In the genomic region with DNA sequence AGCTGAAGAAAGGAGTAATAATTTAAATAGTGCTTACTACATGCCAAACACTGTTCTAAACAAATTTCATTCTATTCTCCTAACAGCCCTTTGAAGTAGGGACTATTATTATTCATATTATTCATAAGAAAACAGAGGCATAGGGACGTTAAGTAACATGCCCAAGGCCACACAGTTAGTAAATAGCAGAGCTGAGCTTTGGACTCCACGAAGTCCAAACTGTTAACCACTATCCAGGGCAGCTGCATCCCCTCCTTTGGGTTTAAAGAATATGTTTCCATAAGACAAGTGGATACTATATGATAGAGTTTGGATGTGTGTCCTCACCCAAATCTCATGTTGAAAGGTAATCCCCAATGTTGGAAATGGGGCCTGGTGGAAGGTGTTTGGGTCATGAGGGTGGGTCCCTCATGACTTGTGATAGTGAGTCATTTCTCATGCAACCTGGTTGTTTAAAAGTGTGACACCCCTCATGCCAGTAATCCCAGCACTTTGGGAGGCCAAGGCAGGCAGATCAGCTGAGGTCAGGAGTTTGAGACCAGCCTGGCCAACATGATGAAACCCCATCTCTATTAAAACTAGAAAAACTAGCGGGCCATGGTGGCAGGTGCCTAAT, we compare ENCODE assay signal across 26 cellular contexts.
"Had no signal": no experiment of that assay in that cellular context is flagged by ENCODE, and none has a peak within 500 bp of the region (broad histone marks: within the 10 kb centered on the region; RNA-seq: fewer than 3 reads in every experiment).

No MANE protein-coding gene starts in this region.

- H3K36me3 ChIP-seq: heart right ventricle, lower lobe of right lung, ovary, right atrium auricular region, right lobe of liver, stomach, thoracic aorta, tibial artery, upper lobe of right lung had no signal

- H3K4me1 Mint-ChIP-seq: naive thymus-derived CD4-positive, alpha-beta T cell; stimulated activated memory B cell treated with anti-CD40 and anti-IgM and Interleukin-4, amounts not matched to agents 10 μg/mL and 1 μg/mL and 100 μg/mL, for 72 hours had no signal

- H3K9me3 ChIP-seq: lower lobe of right lung, ovary, right atrium auricular region, right lobe of liver, stomach, thoracic aorta, tibial artery, upper lobe of right lung had no signal

- H3K4me3 Mint-ChIP-seq: mesothelial cell of epicardium; naive thymus-derived CD4-positive, alpha-beta T cell; natural killer cell treated with Interleukin-12 subunit alpha and Interleukin-12 subunit beta and Interleukin-15 and Interleukin-18, amount 100 ng/mL, for 72 hours; stimulated activated memory B cell treated with anti-CD40 and anti-IgM and Interleukin-4, amounts not matched to agents 10 μg/mL and 1 μg/mL and 100 μg/mL, for 72 hours had no signal

- H3K4me1 ChIP-seq: heart right ventricle, lower lobe of right lung, right atrium auricular region, right lobe of liver, stomach, tibial artery, upper lobe of right lung had no signal

- H3K27me3 ChIP-seq: hepatocyte, ovary, right atrium auricular region, right lobe of liver, stomach, tibial artery, upper lobe of right lung had no signal

- H3K27ac ChIP-seq: heart right ventricle, hepatocyte, lower lobe of right lung, ovary, right atrium auricular region, right lobe of liver, stomach, thoracic aorta, tibial artery, upper lobe of right lung had no signal

- H3K36me3 Mint-ChIP-seq: mesothelial cell of epicardium; naive thymus-derived CD4-positive, alpha-beta T cell; natural killer cell treated with Interleukin-12 subunit alpha and Interleukin-12 subunit beta and Interleukin-15 and Interleukin-18, amount 100 ng/mL, for 72 hours; stimulated activated memory B cell treated with anti-CD40 and anti-IgM and Interleukin-4, amounts not matched to agents 10 μg/mL and 1 μg/mL and 100 μg/mL, for 72 hours had no signal

- DNase-seq: heart right ventricle; islet precursor cell; left ventricle myocardium superior; lower lobe of right lung; mammary epithelial cell; mesenchymal stem cell; naive thymus-derived CD4-positive, alpha-beta T cell; ovary; right lobe of liver; stimulated activated CD4-positive, alpha-beta T cell treated with anti-CD3 and anti-CD28 coated beads, Interleukin-1b, Interleukin-23, amount 100 ng/mL, for 48 hours; stimulated activated CD4-positive, alpha-beta T cell treated with anti-CD3 and anti-CD28 coated beads, Interleukin-2, amount 100 ng/mL, for 48 hours; stimulated activated CD4-positive, alpha-beta T cell treated with anti-CD3 and anti-CD28 coated beads, Interleukin-4, amount 100 ng/mL, for 4 hours; stimulated activated CD8-positive, alpha-beta memory T cell treated with anti-CD3 and anti-CD28 coated beads, Interleukin-4, amount 100 ng/mL, for 48 hours; stimulated activated naive CD4-positive, alpha-beta T cell treated with Interleukin-2 at 50 U/mL for 16 hours; stomach; tibial artery; trophoblast cell; upper lobe of right lung had no signal

- H3K27ac Mint-ChIP-seq: mesothelial cell of epicardium; naive thymus-derived CD4-positive, alpha-beta T cell; natural killer cell treated with Interleukin-12 subunit alpha and Interleukin-12 subunit beta and Interleukin-15 and Interleukin-18, amount 100 ng/mL, for 72 hours; progenitor cell of endocrine pancreas; stimulated activated memory B cell treated with anti-CD40 and anti-IgM and Interleukin-4, amounts not matched to agents 10 μg/mL and 1 μg/mL and 100 μg/mL, for 72 hours had no signal

- H3K4me2 ChIP-seq: hepatocyte, smooth muscle cell had no signal

- H3K4me3 ChIP-seq: heart right ventricle, hepatocyte, lower lobe of right lung, ovary, right atrium auricular region, right lobe of liver, smooth muscle cell, stomach, thoracic aorta, tibial artery, upper lobe of right lung had no signal

- H3K79me2 ChIP-seq: hepatocyte had no signal

- ATAC-seq: heart right ventricle; left ventricle myocardium superior; lower lobe of right lung; naive thymus-derived CD4-positive, alpha-beta T cell; natural killer cell treated with Interleukin-12 subunit alpha and Interleukin-12 subunit beta and Interleukin-15 and Interleukin-18, amount 100 ng/mL, for 72 hours; stimulated activated memory B cell treated with anti-CD40 and anti-IgM and Interleukin-4, amounts not matched to agents 10 μg/mL and 1 μg/mL and 100 μg/mL, for 72 hours; upper lobe of right lung had no signal

- H3K27me3 Mint-ChIP-seq: natural killer cell treated with Interleukin-12 subunit alpha and Interleukin-12 subunit beta and Interleukin-15 and Interleukin-18, amount 100 ng/mL, for 72 hours; progenitor cell of endocrine pancreas; stimulated activated memory B cell treated with anti-CD40 and anti-IgM and Interleukin-4, amounts not matched to agents 10 μg/mL and 1 μg/mL and 100 μg/mL, for 72 hours had no signal
